In the genomic region with DNA sequence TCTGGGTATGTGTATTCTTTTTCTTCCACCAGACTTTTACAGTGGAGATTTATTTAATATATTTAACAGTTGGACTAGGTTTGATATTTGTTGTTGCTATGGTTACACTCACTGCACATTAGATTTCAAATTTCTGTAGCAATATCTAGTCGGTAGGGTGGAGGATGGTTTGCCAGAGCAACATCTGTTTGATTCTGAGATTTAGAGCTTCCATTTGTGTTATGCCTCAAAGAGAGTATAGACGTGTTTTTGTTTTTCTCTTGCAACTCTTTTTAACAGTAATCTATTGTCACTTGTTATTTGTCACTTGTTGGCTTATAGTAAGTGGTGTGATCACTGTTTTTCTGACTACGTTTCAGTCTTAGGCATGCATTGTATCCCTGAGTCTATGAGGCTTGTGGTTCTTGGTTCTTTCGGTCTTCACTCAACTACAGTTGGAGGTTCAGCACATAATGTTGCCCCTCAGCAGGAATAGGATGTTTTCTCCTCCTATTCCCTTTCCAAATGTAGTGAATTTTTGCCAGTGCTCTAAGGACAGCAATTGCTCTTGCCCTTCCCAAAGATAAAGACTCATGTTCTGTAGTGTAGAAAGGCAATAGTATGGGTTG, we compare ENCODE assay signal across 14 cellular contexts.
A peak's percentile ranks its signal among the peaks of the same experiment; 100 is the strongest.
DNase-seq lines count a peak whose midpoint lies in the region; TF ChIP-seq lines count a peak whose summit lies in the region.
"Had no signal": no experiment of that assay in that cellular context is flagged by ENCODE, and none has a peak within 500 bp of the region (broad histone marks: within the 10 kb centered on the region; RNA-seq: fewer than 3 reads in every experiment).

No MANE protein-coding gene starts in this region.

- no peaks in the 10 kb centered on the region for H3K9me3 ChIP-seq in CD4-positive, alpha-beta memory T cell (ENCODE audit: control insufficient read depth in 1 of 2, low read length in 2 of 2)

- in situ Hi-C loops in GM13977 (cut with MboI; ENCODE audit: low pct_unique_long_range_greater_than_20kb, low sequenced_read_pairs, unreplicated experiment), result no loop called here

- no peaks in the 10 kb centered on the region for H3K36me3 Mint-ChIP-seq in CD4-positive, alpha-beta memory T cell
- H3K36me3 Mint-ChIP-seq: CD14-positive monocyte had no signal

- no peaks in the 10 kb centered on the region for H3K4me1 ChIP-seq in CD4-positive, alpha-beta memory T cell (ENCODE audit: insufficient read depth, low read length)
- H3K4me1 ChIP-seq: A549 had no signal

- intact Hi-C loops in CD4-positive, alpha-beta memory T cell (cut with micrococcal nuclease), result no loop called here

- no peaks in the 10 kb centered on the region for H3K27me3 Mint-ChIP-seq in CD4-positive, alpha-beta memory T cell

- H3K4me3 ChIP-seq in CD4-positive, alpha-beta memory T cell (ENCODE audit: low read length in 2 of 2), result no peak overlapping the region
- H3K4me3 ChIP-seq: A549, GM23248 had no signal

- CTCF ChIA-PET in CD4-positive, alpha-beta memory T cell (lab: Charles Lee; ENCODE audit: partially characterized antibody), result no interaction called here

- no peaks in the 10 kb centered on the region for H3K27me3 ChIP-seq in CD4-positive, alpha-beta memory T cell (ENCODE audit: insufficient read depth, low read length)

- no peaks in the 10 kb centered on the region for H3K36me3 ChIP-seq in CD4-positive, alpha-beta memory T cell (ENCODE audit: insufficient read depth, low read length)

- peak overlapping the region; percentile 87 for H3K27ac ChIP-seq in cingulate gyrus (ENCODE audit: low read depth, low read length)
- no peak overlapping the region for H3K27ac ChIP-seq in CD4-positive, alpha-beta memory T cell (ENCODE audit: low read depth, low read length)
- H3K27ac ChIP-seq: A549, GM23248, HL-60 had no signal

- no peaks in the 10 kb centered on the region for H3K4me1 Mint-ChIP-seq in CD4-positive, alpha-beta memory T cell

- TF ChIP-seq CTCF in GM13977 (IDR thresholded peaks at IDR 0.05; ENCODE audit: extremely low read depth, insufficient read depth, missing control alignments), result no peak

- no peak overlapping the region for H3K27ac Mint-ChIP-seq in CD4-positive, alpha-beta memory T cell
- H3K27ac Mint-ChIP-seq: CD14-positive monocyte had no signal

- POLR2A ChIA-PET in CD4-positive, alpha-beta memory T cell (lab: Charles Lee; ENCODE audit: partially characterized antibody), result no interaction called here

- DNase-seq in inferior parietal cortex (ENCODE audit: extremely low spot score) (peak; percentile 74), pons (ENCODE audit: low spot score) (peak; percentile 98), GM13977 (ENCODE audit: low spot score) (no peak), DMS153 treated with DMSO at 0.1 percent for 48 hours (lab: John Stamatoyannopoulos, UW; ENCODE audit: unreplicated experiment) (no peak), DMS53 treated with DMSO at 0.1 percent for 48 hours (lab: John Stamatoyannopoulos, UW; ENCODE audit: unreplicated experiment) (no peak)
- DNase-seq in CD4-positive, alpha-beta memory T cell, result no peak
- DNase-seq: DMS 273 treated with DMSO at 0.1 percent for 48 hours, DMS79 treated with DMSO at 0.1 percent for 48 hours, EL, GM23248 had no signal

- H3K4me3 Mint-ChIP-seq in CD4-positive, alpha-beta memory T cell, result no peak overlapping the region
- H3K4me3 Mint-ChIP-seq: CD14-positive monocyte had no signal

- H3K9me3 Mint-ChIP-seq in CD4-positive, alpha-beta memory T cell, result peaks cover 3 to 17% (median 12%) of the 10 kb centered on the region in 8 donors

Comparison
In these comparisons a context has a peak if more than half of its experiments do, and no peak if none do; other contexts are left out.
1. DNase-seq: peak in inferior parietal cortex (single experiment) and pons (single experiment); none in GM13977 (single experiment), CD4-positive, alpha-beta memory T cell (0 of 5), DMS153 treated with DMSO at 0.1 percent for 48 hours (single experiment) and DMS53 treated with DMSO at 0.1 percent for 48 hours (single experiment).